ENCODE assay signal across 22 cellular contexts in the genomic region with DNA sequence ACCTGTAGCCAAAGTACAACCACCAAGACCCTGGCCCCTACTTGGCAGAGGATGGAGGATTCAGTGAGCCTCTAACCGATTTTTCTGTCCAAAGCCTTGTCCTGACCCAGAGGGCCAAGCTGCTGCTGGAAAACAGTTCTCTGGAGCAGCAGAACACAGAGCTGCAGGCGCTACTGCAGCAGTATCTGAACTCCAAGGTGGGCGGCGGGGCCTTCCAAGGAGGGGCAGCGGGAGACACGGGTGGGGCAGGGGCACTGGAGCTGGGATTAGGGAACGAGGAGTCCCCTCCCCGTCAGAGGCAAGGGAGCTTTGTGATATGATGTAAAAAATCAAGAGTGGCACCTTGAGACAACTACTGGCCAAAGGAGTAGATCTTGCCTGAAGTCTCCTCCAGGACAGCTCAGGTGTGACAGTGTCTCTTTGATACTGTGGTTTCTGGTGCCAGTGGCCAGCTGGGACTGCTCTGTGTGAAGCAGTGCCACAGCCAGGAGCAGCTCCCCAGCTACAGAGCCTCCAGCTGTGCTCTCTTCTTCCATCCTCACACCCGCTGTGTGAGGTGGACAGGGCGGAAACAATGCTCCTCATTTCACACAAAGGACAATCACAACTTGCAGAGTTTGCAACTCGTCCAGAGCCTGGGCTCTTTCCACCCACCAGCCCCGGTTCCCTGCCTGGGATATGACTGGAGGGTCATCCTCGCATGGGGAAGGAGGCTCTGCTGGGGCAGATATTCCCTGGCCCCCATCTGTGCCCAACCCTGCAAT. TPM values are rescaled to one million over a fixed set of nuclear protein-coding genes. Genes with fewer than 3 reads are reported as not detected.
A peak's percentile ranks its signal among the peaks of the same experiment; 100 is the strongest.
DNase-seq lines count a peak whose midpoint lies in the region; ATAC-seq and TF ChIP-seq lines count a peak whose summit lies in the region.
"Had no signal": no experiment of that assay in that cellular context is flagged by ENCODE, and none has a peak within 500 bp of the region (broad histone marks: within the 10 kb centered on the region; RNA-seq: fewer than 3 reads in every experiment).

No MANE protein-coding gene starts in this region.

- no peak overlapping the region for H3K4me3 ChIP-seq in HEK293 (ENCODE audit: low read depth, low read length)
- peak overlapping the region in 1 of 8 donors; percentile 38 for H3K4me3 ChIP-seq in spleen
- H3K4me3 ChIP-seq: esophagus squamous epithelium, SJCRH30 had no signal

- H3K36me3 ChIP-seq in HEK293 (ENCODE audit: control insufficient read depth in 2 of 2, insufficient read depth in 1 of 2, low read length in 2 of 2) = no peaks in the 10 kb centered on the region
- no peaks in the 10 kb centered on the region for H3K36me3 ChIP-seq in spleen
- H3K36me3 ChIP-seq: esophagus squamous epithelium, SJCRH30 had no signal

- H3K4me1 ChIP-seq in HEK293 (ENCODE audit: control insufficient read depth, insufficient read depth, low read length) (no peaks in the 10 kb centered on the region), spleen (peaks cover 0 to 63% (median 24%) of the 10 kb centered on the region in 6 donors)
- H3K4me1 ChIP-seq: SJCRH30 had no signal

- 63 to 81% (median 66%) methylated on average over 13 of the region's 13 CpGs for WGBS in spleen, 5 donors

- intact Hi-C loops in spleen (cut with DNase I; ENCODE audit: low total_unique reads) = no loop called here

- no peaks in the 10 kb centered on the region for H3K27me3 ChIP-seq in spleen (replicated peaks in 1 of 7)
- H3K27me3 ChIP-seq: esophagus squamous epithelium had no signal

- H3K9me3 ChIP-seq in HEK293 (ENCODE audit: control insufficient read depth, insufficient read depth, low read depth, low read length) (no peaks in the 10 kb centered on the region), spleen (no peaks in the 10 kb centered on the region)
- H3K9me3 ChIP-seq: esophagus squamous epithelium had no signal

- peak; percentile 55 for DNase-seq in RPMI8226
- peak; percentile 47 for DNase-seq in islet precursor cell
- DNase-seq in spleen = peak; percentile 78
- no peak for DNase-seq in NCI-H2227 treated with DMSO at 0.1 percent for 48 hours (lab: John Stamatoyannopoulos, UW)
- no peak for DNase-seq in SK-N-DZ (ENCODE audit: low spot score)
- DNase-seq: activated CD4-positive, alpha-beta T cell treated with anti-CD3 and anti-CD28 coated beads, Interleukin-2, amount 50 U/mL, for 1 hour; activated gamma-delta T cell; central memory CD4-positive, alpha-beta T cell; DND-41; esophagus squamous epithelium; IMR-90; NCI-H1417 treated with DMSO at 0.1 percent for 48 hours; NCI-H748 treated with DMSO at 0.1 percent for 48 hours; SJCRH30; stimulated activated CD4-positive, alpha-beta T cell treated with anti-CD3 and anti-CD28 coated beads, Interleukin-4, amount 100 ng/mL, for 24 hours had no signal

- H3K27ac ChIP-seq in HEK293 (ENCODE audit: extremely low read depth, low read depth, low read length) (no peak overlapping the region), spleen (peak overlapping the region in 7 of 8 donors; percentile 39 to 82 (median 61))
- H3K27ac ChIP-seq: SJCRH30 had no signal

- CTCF ChIA-PET in HEK293 (lab: Yijun Ruan, JAX) = interaction anchor here (0.6 kb wide), 1 partner anchor 17 kb away, joined by 3 read pairs; no protein-coding TSS in a partner anchor

- POLR2A ChIA-PET in HEK293 (lab: Yijun Ruan, JAX) = no interaction called here

- TF ChIP-seq POLR2A in spleen (IDR thresholded peaks at IDR 0.05) = no peak

- no peak for ATAC-seq in HG03460 (IDR thresholded peaks at IDR 0.05; ENCODE audit: unreplicated experiment)
- ATAC-seq: HCT116 had no signal

- no peak for TF ChIP-seq CTCF in HEK293 (tag by site-specific recombination; IDR thresholded peaks at IDR 0.05)
- no peak for TF ChIP-seq CTCF in spleen (IDR thresholded peaks at IDR 0.05 in 8 of 11, conservative IDR thresholded peaks at IDR 0.05 in 3 of 11)

TF ChIP-seq in HEK293, 187 proteins besides CTCF, POLR2A, EP300 and RAD21:
- no peak for TF ChIP-seq ZNF366 (tag by site-specific recombination; conservative IDR thresholded peaks at IDR 0.05)
- no peak for TF ChIP-seq ZNF394 (tag by site-specific recombination; IDR thresholded peaks at IDR 0.05; ENCODE audit: borderline replicate concordance)
- peak; percentile 73 for TF ChIP-seq ZIC2 (tag by site-specific recombination; IDR thresholded peaks at IDR 0.05)
- TF ChIP-seq ZNF324 (tag by site-specific recombination; IDR thresholded peaks at IDR 0.05) = no peak
TF ChIP-seq in HEK293: peak in this region for 1.

RNA-seq across cellular contexts. Expression of gene OTOF, which starts 22.7 kb away (rescaled TPM):
- total RNA-seq in spleen = 1 to 10 TPM in 1 of 7 donors, under 1 TPM in 6; 0.19 to 1.6 (median 0.34) TPM
- under 1 TPM; 0.06 to 0.17 (median 0.16) TPM for polyA plus RNA-seq in spleen
- 0.50 and 0.56 TPM in 2 replicates for polyA plus RNA-seq in SK-N-DZ (2014; cell fraction: cytosol; rRNA removed)
- polyA plus RNA-seq in SK-N-DZ (2014; cell fraction: nucleus; rRNA removed) = 3.3 and 8.5 TPM in 2 replicates
- total RNA-seq: IMR-90 had no signal

RNA-seq across cellular contexts. Expression of gene DRC1, which starts 53.5 kb away (rescaled TPM):
- total RNA-seq in spleen = under 1 TPM in 2 of 7 donors, not detected in 5; 0.23 to 0.25 TPM
- polyA plus RNA-seq in spleen = under 1 TPM in 1 of 3 donors, not detected in 2; 0.04 TPM
- not detected in 2 replicates for polyA plus RNA-seq in SK-N-DZ (2014; cell fraction: cytosol; rRNA removed)
- polyA plus RNA-seq in SK-N-DZ (2014; cell fraction: nucleus; rRNA removed) = not detected in 2 replicates
- total RNA-seq: esophagus squamous epithelium; M059J; mononuclear cell; T-helper 1 cell treated with Interleukin-12 subunit alpha and Interleukin-12 subunit beta and Interleukin-4 antibody, amounts not matched to agents 30 ng/mL and 1 ng/mL, for 36 hours; ureter had no signal
- polyA plus RNA-seq: IMR-90 had no signal

Comparison
In these comparisons a context has a peak if more than half of its experiments do, and no peak if none do; other contexts are left out.
1. DNase-seq: peak in RPMI8226 (single experiment), islet precursor cell (single experiment) and spleen (single experiment); none in NCI-H2227 treated with DMSO at 0.1 percent for 48 hours (single experiment) and SK-N-DZ (single experiment).